ENCODE assay signal across 12 cellular contexts in genomic region chr1:183418696-183419095, GRCh38. TPM values are rescaled to one million over a fixed set of nuclear protein-coding genes. Genes with fewer than 3 reads are reported as not detected.
A peak's percentile ranks its signal among the peaks of the same experiment; 100 is the strongest.
DNase-seq lines count a peak whose midpoint lies in the region; ATAC-seq and TF ChIP-seq lines count a peak whose summit lies in the region.
"Had no signal": no experiment of that assay in that cellular context is flagged by ENCODE, and none has a peak within 500 bp of the region (broad histone marks: within the 10 kb centered on the region; RNA-seq: fewer than 3 reads in every experiment).

No MANE protein-coding gene starts in this region.

- H3K27me3 ChIP-seq in SK-N-SH (ENCODE audit: insufficient read depth) (peaks cover 34% of the 10 kb centered on the region), iPS-18a (ENCODE audit: control insufficient read depth, insufficient read depth, low read length) (peaks cover 46% of the 10 kb centered on the region), smooth muscle cell (ENCODE audit: low read depth) (peaks cover 40% of the 10 kb centered on the region)

- peaks cover 47% of the 10 kb centered on the region for H3K27me3 Mint-ChIP-seq in WTC11 (ENCODE audit: low read depth)

- H3K4me1 ChIP-seq in SK-N-SH (ENCODE audit: control insufficient read depth in 1 of 2, insufficient read depth in 2 of 2, low read depth in 1 of 2, low read length in 1 of 2) (peaks cover 7 to 8% of the 10 kb centered on the region in 2 experiments; a peak in 2 of 4 replicates), iPS-18a (ENCODE audit: control insufficient read depth, low read depth, low read length) (peaks cover 9% of the 10 kb centered on the region), smooth muscle cell (ENCODE audit: low read depth) (peaks cover 11% of the 10 kb centered on the region)

- H3K4me3 ChIP-seq in SK-N-SH (ENCODE audit: low read depth in 2 of 2, low read length in 1 of 2) (peak overlapping the region in 1 of 2 experiments; percentile 60; a peak in 2 of 4 replicates), iPS-18a (ENCODE audit: low read length) (peak overlapping the region; percentile 74), smooth muscle cell (peak overlapping the region; percentile 47)

- CTCF ChIA-PET in SK-N-SH (lab: Yijun Ruan, JAX), result interaction anchor here (0.9 to 2.9 kb wide), 3 partner anchors 13 to 133 kb away, joined by 3 to 16 read pairs (median 3); no protein-coding TSS in a partner anchor
- CTCF ChIA-PET in WTC11 (lab: Charles Lee), result interaction anchor here (0.8 to 1.4 kb wide), 5 partner anchors 53 to 204 kb away, joined by 3 to 5 read pairs (median 3); partner anchors contain the start of gene SMG7

- 77% methylated on average over 6 of the region's 6 CpGs for WGBS in SK-N-SH (ENCODE audit: low lambda C conversion rate)
- WGBS in smooth muscle cell (ENCODE audit: low lambda C conversion rate), result 84% methylated on average over 6 of the region's 6 CpGs

- peak overlapping the region; percentile 86 for H3K4me3 Mint-ChIP-seq in WTC11

- ATAC-seq in SK-N-SH treated with all-trans-retinoic acid at 6 μM for 48 hours, result no peak
- no peak for ATAC-seq in WTC11
- ATAC-seq in HG02763 (IDR thresholded peaks at IDR 0.05; ENCODE audit: unreplicated experiment), result no peak
- no peak for ATAC-seq in sciatic nerve

- intact Hi-C loops in sciatic nerve (cut with DNase I), result no loop called here

- in situ Hi-C loops in KBM-7 (cut with MboI; ENCODE audit: low pct_unique_long_range_greater_than_20kb, low sequenced_read_pairs), result no loop called here

- no peak overlapping the region for H3K9ac ChIP-seq in SK-N-SH
- no peak overlapping the region for H3K9ac ChIP-seq in iPS-18a (ENCODE audit: low read length)
- no peak overlapping the region for H3K9ac ChIP-seq in smooth muscle cell (ENCODE audit: low read depth)

- no peaks in the 10 kb centered on the region for H3K36me3 Mint-ChIP-seq in WTC11

- H2AFZ ChIP-seq in SK-N-SH (ENCODE audit: low read depth) (no peak overlapping the region), smooth muscle cell (ENCODE audit: low read depth) (no peak overlapping the region)

- TF ChIP-seq RAD21 in SK-N-SH (IDR thresholded peaks at IDR 0.05; ENCODE audit: low read length), result no peak

- H3K9me3 ChIP-seq in SK-N-SH (no peaks in the 10 kb centered on the region), iPS-18a (ENCODE audit: control insufficient read depth, low read depth, low read length) (no peaks in the 10 kb centered on the region), smooth muscle cell (replicated peaks; ENCODE audit: low read depth) (no peaks in the 10 kb centered on the region)

- H3K27ac ChIP-seq in SK-N-SH (ENCODE audit: low read depth in 2 of 2, low read length in 1 of 2), result no peak overlapping the region
- H3K27ac ChIP-seq in iPS-18a (ENCODE audit: low read length), result no peak overlapping the region
- H3K27ac ChIP-seq in smooth muscle cell (ENCODE audit: low read depth), result no peak overlapping the region
- H3K27ac ChIP-seq: RWPE1 had no signal

- H3F3A ChIP-seq in SK-N-SH (replicated peaks; ENCODE audit: insufficient read depth) (no peaks in the 10 kb centered on the region), smooth muscle cell (ENCODE audit: low read depth) (no peaks in the 10 kb centered on the region)

- no peaks in the 10 kb centered on the region for H3K79me2 ChIP-seq in SK-N-SH (ENCODE audit: insufficient read depth)
- H3K79me2 ChIP-seq in smooth muscle cell (ENCODE audit: low read depth), result no peaks in the 10 kb centered on the region

- H3K27ac Mint-ChIP-seq in WTC11, result no peak overlapping the region

- no peaks in the 10 kb centered on the region for H3K9me3 Mint-ChIP-seq in WTC11

- H3K36me3 ChIP-seq in SK-N-SH (replicated peaks in 1 of 2; ENCODE audit: control insufficient read depth in 1 of 2, insufficient read depth in 2 of 2, low read length in 1 of 2) (no peaks in the 10 kb centered on the region), iPS-18a (ENCODE audit: control insufficient read depth, low read depth, low read length) (no peaks in the 10 kb centered on the region), smooth muscle cell (ENCODE audit: low read depth) (no peaks in the 10 kb centered on the region)

- DNase-seq in SK-N-SH (no peak), WTC11 (ENCODE audit: low spot score) (no peak), smooth muscle cell (lab: John Stamatoyannopoulos, UW; ENCODE audit: unreplicated experiment) (no peak), KBM-7 (no peak), sciatic nerve (ENCODE audit: low spot score) (no peak)
- DNase-seq: NCI-H748 treated with DMSO at 0.1 percent for 48 hours; stimulated activated CD4-positive, alpha-beta T cell treated with anti-CD3 and anti-CD28 coated beads, Interleukin-4, amount 100 ng/mL, for 24 hours had no signal

- TF ChIP-seq EP300 in SK-N-SH (IDR thresholded peaks at IDR 0.05; ENCODE audit: borderline replicate concordance in 1 of 2, low read depth in 1 of 2, low read length in 1 of 2), result no peak

- POLR2A ChIA-PET in SK-N-SH (lab: Yijun Ruan, JAX) (interaction anchor here (0.6 kb wide), 2 partner anchors 8 to 15 kb away, joined by 3 to 5 read pairs; no protein-coding TSS in a partner anchor), WTC11 (lab: Charles Lee) (interaction anchor here (0.7 to 1.2 kb wide), 2 partner anchors 13 to 53 kb away, joined by 3 to 4 read pairs; no protein-coding TSS in a partner anchor)

- H3K4me2 ChIP-seq in SK-N-SH (peak overlapping the region; percentile 94; the same call in 1 of the 2 replicates), smooth muscle cell (peak overlapping the region; percentile 90)

- H3K4me1 Mint-ChIP-seq in WTC11, result peaks cover 38% of the 10 kb centered on the region

- TF ChIP-seq CTCF in SK-N-SH (IDR thresholded peaks at IDR 0.05) (no peak), WTC11 (IDR thresholded peaks at IDR 0.05) (no peak), smooth muscle cell (IDR thresholded peaks at IDR 0.05; ENCODE audit: borderline replicate concordance, insufficient read depth, poor library complexity, severe bottlenecking) (no peak)

- H4K20me1 ChIP-seq in SK-N-SH (ENCODE audit: insufficient read depth), result no peaks in the 10 kb centered on the region
- no peaks in the 10 kb centered on the region for H4K20me1 ChIP-seq in smooth muscle cell (ENCODE audit: low read depth)

- no peaks in the 10 kb centered on the region for H3K9me2 ChIP-seq in SK-N-SH

TF ChIP-seq in SK-N-SH, 30 proteins besides CTCF, POLR2A, EP300 and RAD21 (continues in another document):
- TF ChIP-seq RCOR1 (IDR thresholded peaks at IDR 0.05; ENCODE audit: low read length) (no peak), TCF12 (IDR thresholded peaks at IDR 0.05) (no peak)

TF ChIP-seq in SK-N-SH treated with all-trans-retinoic acid at 6 μM for 48 hours, 23 proteins besides CTCF, POLR2A, EP300 and RAD21 (continues in another document):
- TF ChIP-seq PATZ1 (CRISPR knock-in tag; IDR thresholded peaks at IDR 0.05; ENCODE audit: borderline replicate concordance) (no peak), GLIS3 (CRISPR knock-in tag; IDR thresholded peaks at IDR 0.05) (no peak), ARNTL (CRISPR knock-in tag; IDR thresholded peaks at IDR 0.05; ENCODE audit: borderline replicate concordance, low read depth) (no peak), ZFP3 (CRISPR knock-in tag; IDR thresholded peaks at IDR 0.05) (no peak), CSDC2 (CRISPR knock-in tag; IDR thresholded peaks at IDR 0.05) (no peak)

TF ChIP-seq in WTC11, 78 proteins besides CTCF, POLR2A, EP300 and RAD21 (continues in another document):
- TF ChIP-seq KAT7 (CRISPR knock-in tag; IDR thresholded peaks at IDR 0.05; ENCODE audit: borderline replicate concordance) (no peak), IRF1 (CRISPR knock-in tag; IDR thresholded peaks at IDR 0.05) (no peak), ATF2 (CRISPR knock-in tag; IDR thresholded peaks at IDR 0.05; ENCODE audit: borderline replicate concordance, low read depth) (no peak), ZNF512 (CRISPR knock-in tag; IDR thresholded peaks at IDR 0.05; ENCODE audit: borderline replicate concordance) (no peak)

RNA-seq across cellular contexts. Expression of gene NMNAT2, which starts 0.5 kb away (rescaled TPM):
- 0.06 and 0.07 TPM in 2 replicates for polyA plus RNA-seq in SK-N-SH (2012; rRNA removed)
- 0.19 and 0.73 TPM in 2 replicates for polyA plus RNA-seq in SK-N-SH (2012; cell fraction: cytosol; rRNA removed)
- polyA plus RNA-seq in SK-N-SH (2012; cell fraction: nucleus; rRNA removed), result 0.13 and 0.29 TPM in 2 replicates
- total RNA-seq in WTC11 (2021), result 8.8 to 10.5 TPM (median 8.9 TPM) in 3 replicates
- 0.22 and 3.7 TPM in 2 replicates for total RNA-seq in smooth muscle cell
- polyA plus RNA-seq in smooth muscle cell, result 0.24 and 0.43 TPM in 2 replicates
- 2.6 TPM for total RNA-seq in sciatic nerve
- total RNA-seq: mononuclear cell had no signal

RNA-seq across cellular contexts. Expression of gene SMG7, which starts 53.6 kb away (rescaled TPM):
- polyA plus RNA-seq in SK-N-SH (2012; rRNA removed) (19.8 and 26.0 TPM in 2 replicates), smooth muscle cell (18.3 and 21.3 TPM in 2 replicates)
- 18.2 and 21.8 TPM in 2 replicates for polyA plus RNA-seq in SK-N-SH (2012; cell fraction: cytosol; rRNA removed)
- 18.5 and 30.6 TPM in 2 replicates for polyA plus RNA-seq in SK-N-SH (2012; cell fraction: nucleus; rRNA removed)
- total RNA-seq in WTC11 (2021) (52.3 to 58.2 TPM (median 57.8 TPM) in 3 replicates), smooth muscle cell (30.3 and 40.4 TPM in 2 replicates), sciatic nerve (75.2 TPM)
